1 cellular context compared by ENCODE assay signal in the genomic region with DNA sequence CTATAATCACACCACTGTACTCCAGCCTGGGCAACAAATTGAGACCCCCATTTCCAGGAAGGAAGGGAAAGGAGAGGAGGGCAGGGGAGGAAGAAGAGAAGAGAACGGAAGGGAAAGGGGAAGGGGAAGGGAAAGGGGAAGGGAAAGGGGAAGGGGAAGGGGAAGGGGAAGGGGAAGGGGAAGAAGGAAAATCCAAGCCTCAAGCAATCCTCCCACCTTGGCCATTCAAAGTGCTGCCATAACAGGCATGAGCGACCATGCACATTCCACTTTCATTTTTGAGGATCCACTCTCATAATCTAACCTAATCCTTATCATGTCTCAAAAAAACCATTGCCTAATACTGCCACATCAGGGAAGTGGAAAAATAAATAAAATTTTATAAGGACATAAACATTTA. TPM values are rescaled to one million over a fixed set of nuclear protein-coding genes. Genes with fewer than 3 reads are reported as not detected.
"Had no signal": no experiment of that assay in that cellular context is flagged by ENCODE, and none has a peak within 500 bp of the region (broad histone marks: within the 10 kb centered on the region; RNA-seq: fewer than 3 reads in every experiment).

No MANE protein-coding gene starts in this region.

RNA-seq across cellular contexts. Expression of gene ZNF442, which starts 20.9 kb away (rescaled TPM):
- total RNA-seq: PC-9 had no signal
